11 cellular contexts compared by ENCODE assay signal in genomic region chr10:97500297-97500575, GRCh38. TPM values are rescaled to one million over a fixed set of nuclear protein-coding genes. Genes with fewer than 3 reads are reported as not detected.
DNase-seq lines count a peak whose midpoint lies in the region; ATAC-seq and TF ChIP-seq lines count a peak whose summit lies in the region.
"Had no signal": no experiment of that assay in that cellular context is flagged by ENCODE, and none has a peak within 500 bp of the region (broad histone marks: within the 10 kb centered on the region; RNA-seq: fewer than 3 reads in every experiment).

No MANE protein-coding gene starts in this region.

- intact Hi-C loops in lower lobe of right lung (cut with DNase I) (no loop called here), testis (cut with DNase I; ENCODE audit: low total_unique reads) (no loop called here)

- ATAC-seq in lower lobe of right lung = no peak
- no peak for ATAC-seq in activated CD4-positive, CD25-positive, alpha-beta regulatory T cell treated with anti-CD3 and anti-CD28 coated beads, Interleukin-2, amount 50 U/mL, for 24 hours
- no peak for ATAC-seq in HG03378 (IDR thresholded peaks at IDR 0.05; ENCODE audit: unreplicated experiment)
- ATAC-seq: stimulated activated naive B cell treated with anti-CD40 and anti-IgM and Interleukin-4, amounts not matched to agents 10 μg/mL and 1 μg/mL and 100 μg/mL, for 72 hours had no signal

- H3K9me3 ChIP-seq in lower lobe of right lung (no peaks in the 10 kb centered on the region), testis (no peaks in the 10 kb centered on the region)

- DNase-seq in activated effector memory CD4-positive, alpha-beta T cell treated with anti-CD3 and anti-CD28 coated beads, Interleukin-2, amount 50 U/mL, for 16 hours = peak; percentile 22
- no peak for DNase-seq in activated effector memory CD4-positive, alpha-beta T cell treated with Interleukin-2 at 50 U/mL for 16 hours
- DNase-seq in cardiac fibroblast (ENCODE audit: low read depth in 2 of 2) (no peak), lower lobe of right lung (no peak), testis (no peak), ecto neural progenitor cell (ENCODE audit: low spot score) (no peak)
- DNase-seq: NCI-H2029 treated with DMSO at 0.1 percent for 48 hours; stimulated activated naive B cell treated with anti-CD40 and anti-IgM and Interleukin-4, amounts not matched to agents 10 μg/mL and 1 μg/mL and 100 μg/mL, for 72 hours; T-helper 2 cell had no signal

- H3K36me3 ChIP-seq in lower lobe of right lung (no peaks in the 10 kb centered on the region), testis (ENCODE audit: low read depth, missing control alignments) (no peaks in the 10 kb centered on the region)

- TF ChIP-seq CTCF in cardiac fibroblast (IDR thresholded peaks at IDR 0.05; ENCODE audit: low read depth, low read length) = no peak
- no peak for TF ChIP-seq CTCF in lower lobe of right lung (IDR thresholded peaks at IDR 0.05)
- no peak for TF ChIP-seq CTCF in testis (IDR thresholded peaks at IDR 0.05)

- H3K27ac ChIP-seq in lower lobe of right lung (peak overlapping the region; percentile 91), testis (peak overlapping the region; percentile 93 to 96)

- H3K4me1 ChIP-seq in lower lobe of right lung (peaks cover 55% of the 10 kb centered on the region), testis (peaks cover 11% of the 10 kb centered on the region)

- 38 to 42% methylated on average over 2 of the region's 2 CpGs for WGBS in testis, 2 donors

- H3K4me3 ChIP-seq in cardiac fibroblast (replicated peaks in 1 of 2; ENCODE audit: low read depth in 2 of 2, low read length in 2 of 2) (peak overlapping the region; percentile 69 to 88), lower lobe of right lung (peak overlapping the region; percentile 99), testis (peak overlapping the region; percentile 91 to 96)

- TF ChIP-seq POLR2A in testis (IDR thresholded peaks at IDR 0.05) = no peak

- H3K27me3 ChIP-seq in lower lobe of right lung (ENCODE audit: low read depth) (no peaks in the 10 kb centered on the region), testis (no peaks in the 10 kb centered on the region)

RNA-seq across cellular contexts. Expression of gene UBTD1, which starts 1.5 kb away (rescaled TPM):
- 37.7 TPM for total RNA-seq in lower lobe of right lung
- total RNA-seq in testis = 100 to 1,000 TPM; 111 to 143 TPM
- 74.1 TPM for polyA plus RNA-seq in testis (ENCODE audit: insufficient read depth, low read depth, low replicate concordance)

RNA-seq across cellular contexts. Expression of gene MMS19, which starts 2.0 kb away (rescaled TPM):
- total RNA-seq in lower lobe of right lung = 65.5 TPM
- 100 to 1,000 TPM; 206 to 253 TPM for total RNA-seq in testis
- polyA plus RNA-seq in testis (ENCODE audit: insufficient read depth, low read depth, low replicate concordance) = 109 TPM

RNA-seq across cellular contexts. Expression of gene ZDHHC16, which starts 54.3 kb away (rescaled TPM):
- total RNA-seq in lower lobe of right lung = 56.5 TPM
- 10 to 100 TPM; 42.8 to 58.0 TPM for total RNA-seq in testis
- polyA plus RNA-seq in testis (ENCODE audit: insufficient read depth, low read depth, low replicate concordance) = 40.5 TPM

RNA-seq across cellular contexts. Expression of gene EXOSC1, which starts 54.4 kb away (rescaled TPM):
- total RNA-seq in lower lobe of right lung (31.0 TPM), testis (10 to 100 TPM; 24.5 to 27.9 TPM)
- 31.4 TPM for polyA plus RNA-seq in testis (ENCODE audit: insufficient read depth, low read depth, low replicate concordance)
